ENCODE assay signal across 17 cellular contexts in the genomic region with DNA sequence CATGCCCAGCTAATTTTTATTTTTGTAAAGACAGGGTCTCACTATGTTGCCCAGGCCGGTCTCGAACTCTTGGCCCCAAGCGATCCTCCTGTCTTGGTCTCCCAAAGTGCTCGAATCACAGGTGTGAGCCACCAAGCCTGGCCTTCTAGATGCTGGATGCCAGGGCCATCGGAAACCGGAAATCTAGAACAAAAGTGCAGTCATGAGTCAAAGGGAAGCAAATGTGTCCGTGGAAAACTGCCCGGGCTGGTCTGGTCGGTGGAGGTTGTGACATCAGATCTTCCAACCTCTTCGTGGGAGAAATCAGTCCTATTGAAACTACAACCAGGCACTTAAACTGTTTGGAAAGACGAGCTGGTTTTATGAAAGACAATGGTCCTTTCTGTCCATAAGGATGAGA.
DNase-seq lines count a peak whose midpoint lies in the region; ATAC-seq and TF ChIP-seq lines count a peak whose summit lies in the region.
"Had no signal": no experiment of that assay in that cellular context is flagged by ENCODE, and none has a peak within 500 bp of the region (broad histone marks: within the 10 kb centered on the region; RNA-seq: fewer than 3 reads in every experiment).

No MANE protein-coding gene starts in this region.

- no peak for TF ChIP-seq CTCF in LNCaP clone FGC (IDR thresholded peaks at IDR 0.05; ENCODE audit: control insufficient read depth, extremely low read depth, insufficient read depth)

- H3K4me1 Mint-ChIP-seq in stimulated activated effector memory CD8-positive, alpha-beta T cell treated with anti-CD3 and anti-CD28 coated beads, Interleukin-12 subunit alpha, Interleukin-12 subunit beta, amount 100 ng/mL, for 72 hours = no peaks in the 10 kb centered on the region
- H3K4me1 Mint-ChIP-seq: B cell; CD4-positive, CD25-positive, alpha-beta regulatory T cell had no signal

- H3K9me3 Mint-ChIP-seq in stimulated activated effector memory CD8-positive, alpha-beta T cell treated with anti-CD3 and anti-CD28 coated beads, Interleukin-12 subunit alpha, Interleukin-12 subunit beta, amount 100 ng/mL, for 72 hours = peaks cover 6% of the 10 kb centered on the region

- no peak for ATAC-seq in stimulated activated effector memory CD8-positive, alpha-beta T cell treated with anti-CD3 and anti-CD28 coated beads, Interleukin-12 subunit alpha, Interleukin-12 subunit beta, amount 100 ng/mL, for 72 hours
- no peak for ATAC-seq in HG02981 (IDR thresholded peaks at IDR 0.05; ENCODE audit: unreplicated experiment)

- peak; percentile 35 for DNase-seq in ELF-1 (ENCODE audit: low read depth, low spot score)
- peak; percentile 7 for DNase-seq in LNCaP clone FGC (ENCODE audit: low read depth)
- peak; percentile 26 for DNase-seq in SK-MEL-5 (ENCODE audit: low read depth, low spot score)
- peak; percentile 86 for DNase-seq in islet precursor cell
- DNase-seq in iPS-NIHi11 (ENCODE audit: low spot score) = no peak
- no peak for DNase-seq in anterior cingulate cortex (lab: John Stamatoyannopoulos, UW)
- DNase-seq in stimulated activated effector memory CD8-positive, alpha-beta T cell treated with anti-CD3 and anti-CD28 coated beads, Interleukin-12 subunit alpha, Interleukin-12 subunit beta, amount 100 ng/mL, for 72 hours (ENCODE audit: low spot score in 2 of 2) = no peak
- DNase-seq: ACHN; CD4-positive, CD25-positive, alpha-beta regulatory T cell; DMS153; NCI-H1105 treated with DMSO at 0.1 percent for 48 hours; NCI-H187; NCI-H2171; NCI-H446; SHP77 had no signal

- H3K4me3 Mint-ChIP-seq in stimulated activated effector memory CD8-positive, alpha-beta T cell treated with anti-CD3 and anti-CD28 coated beads, Interleukin-12 subunit alpha, Interleukin-12 subunit beta, amount 100 ng/mL, for 72 hours = no peak overlapping the region
- H3K4me3 Mint-ChIP-seq: B cell; CD4-positive, CD25-positive, alpha-beta regulatory T cell had no signal

- in situ Hi-C loops in SK-MEL-5 (cut with HindIII; ENCODE audit: low pct_unique_long_range_greater_than_20kb, low sequenced_read_pairs) = no loop called here

- no peak overlapping the region for H3K27ac Mint-ChIP-seq in stimulated activated effector memory CD8-positive, alpha-beta T cell treated with anti-CD3 and anti-CD28 coated beads, Interleukin-12 subunit alpha, Interleukin-12 subunit beta, amount 100 ng/mL, for 72 hours
- H3K27ac Mint-ChIP-seq: B cell; CD4-positive, CD25-positive, alpha-beta regulatory T cell had no signal

- no peak overlapping the region for H3K4me3 ChIP-seq in LNCaP clone FGC (ENCODE audit: low read depth, low read length)

- H3K36me3 Mint-ChIP-seq in stimulated activated effector memory CD8-positive, alpha-beta T cell treated with anti-CD3 and anti-CD28 coated beads, Interleukin-12 subunit alpha, Interleukin-12 subunit beta, amount 100 ng/mL, for 72 hours = no peaks in the 10 kb centered on the region
- H3K36me3 Mint-ChIP-seq: CD4-positive, CD25-positive, alpha-beta regulatory T cell had no signal

Comparison
In these comparisons a context has a peak if more than half of its experiments do, and no peak if none do; other contexts are left out.
1. DNase-seq: peak in ELF-1 (single experiment), LNCaP clone FGC (single experiment), SK-MEL-5 (single experiment) and islet precursor cell (single experiment); none in iPS-NIHi11 (single experiment), anterior cingulate cortex (0 of 58) and stimulated activated effector memory CD8-positive, alpha-beta T cell treated with anti-CD3 and anti-CD28 coated beads, Interleukin-12 subunit alpha, Interleukin-12 subunit beta, amount 100 ng/mL, for 72 hours (0 of 2).